In genomic region chr10:1190791-1191490, GRCh38 we compare ENCODE assay signal across 28 cellular contexts.
DNase-seq lines count a peak whose midpoint lies in the region; ATAC-seq lines count a peak whose summit lies in the region.
"Had no signal": no experiment of that assay in that cellular context is flagged by ENCODE, and none has a peak within 500 bp of the region (broad histone marks: within the 10 kb centered on the region; RNA-seq: fewer than 3 reads in every experiment).

No MANE protein-coding gene starts in this region.

- DNase-seq in mesenteric fat pad (ENCODE audit: low spot score): peak; percentile 77
- no peak for DNase-seq in effector memory CD4-positive, alpha-beta T cell
- DNase-seq: C1 segment of cervical spinal cord; CD8-positive, alpha-beta T cell; DMS79; EL; GF-D8; GOT3; HFFc6; Kasumi-1; NCI-H1105; NCI-H1436 treated with DMSO at 0.1 percent for 48 hours; NCI-H2029; NCI-H446; NCI-H524 treated with DMSO at 0.1 percent for 48 hours; NCI-H774; NK-92 treated with Interleukin-12 subunit alpha and Interleukin-12 subunit beta, amount 100 ng/mL, for 24 hours; PC-3; SJCRH30 had no signal

- H3K27ac ChIP-seq in angular gyrus (ENCODE audit: low read depth, low read length) (peak overlapping the region; percentile 99), cingulate gyrus (ENCODE audit: low read depth, low read length) (peak overlapping the region; percentile 99), temporal lobe (ENCODE audit: low read depth, low read length) (peak overlapping the region; percentile 99)
- no peak overlapping the region for H3K27ac ChIP-seq in effector memory CD4-positive, alpha-beta T cell (ENCODE audit: insufficient read depth, low read length, poor library complexity, severe bottlenecking)
- H3K27ac ChIP-seq: SJCRH30 had no signal

- no peaks in the 10 kb centered on the region for H3K36me3 ChIP-seq in effector memory CD4-positive, alpha-beta T cell (ENCODE audit: control insufficient read depth, insufficient read depth, low read length)
- H3K36me3 ChIP-seq: HAP-1, SJCRH30 had no signal

- H3K9me3 ChIP-seq in effector memory CD4-positive, alpha-beta T cell (ENCODE audit: control insufficient read depth, low read length): no peaks in the 10 kb centered on the region
- H3K9me3 ChIP-seq: Caco-2, HAP-1, SJCRH30 had no signal

- H3K27me3 ChIP-seq in effector memory CD4-positive, alpha-beta T cell (replicated peaks; ENCODE audit: control insufficient read depth, insufficient read depth, low read length, poor library complexity, severe bottlenecking): no peaks in the 10 kb centered on the region
- H3K27me3 ChIP-seq: SJCRH30 had no signal

- no peak for ATAC-seq in HG03354 (IDR thresholded peaks at IDR 0.05; ENCODE audit: poor library complexity, severe bottlenecking, unreplicated experiment)
- ATAC-seq in GM19328 (IDR thresholded peaks at IDR 0.05; ENCODE audit: unreplicated experiment): no peak
- ATAC-seq: CD8-positive, alpha-beta T cell; K562; PC-3; SK-N-SH treated with all-trans-retinoic acid at 6 μM for 48 hours had no signal

- H3K4me1 ChIP-seq in effector memory CD4-positive, alpha-beta T cell (ENCODE audit: control insufficient read depth, insufficient read depth, low read length, poor library complexity, severe bottlenecking): peaks cover 3% of the 10 kb centered on the region
- H3K4me1 ChIP-seq: HAP-1, SJCRH30 had no signal

- no peak overlapping the region for H3K4me3 ChIP-seq in effector memory CD4-positive, alpha-beta T cell (ENCODE audit: insufficient read depth, low read depth, low read length, poor library complexity, severe bottlenecking)
- H3K4me3 ChIP-seq: HAP-1, K562, SJCRH30 had no signal
